ENCODE assay signal across 1 cellular context in the genomic region with DNA sequence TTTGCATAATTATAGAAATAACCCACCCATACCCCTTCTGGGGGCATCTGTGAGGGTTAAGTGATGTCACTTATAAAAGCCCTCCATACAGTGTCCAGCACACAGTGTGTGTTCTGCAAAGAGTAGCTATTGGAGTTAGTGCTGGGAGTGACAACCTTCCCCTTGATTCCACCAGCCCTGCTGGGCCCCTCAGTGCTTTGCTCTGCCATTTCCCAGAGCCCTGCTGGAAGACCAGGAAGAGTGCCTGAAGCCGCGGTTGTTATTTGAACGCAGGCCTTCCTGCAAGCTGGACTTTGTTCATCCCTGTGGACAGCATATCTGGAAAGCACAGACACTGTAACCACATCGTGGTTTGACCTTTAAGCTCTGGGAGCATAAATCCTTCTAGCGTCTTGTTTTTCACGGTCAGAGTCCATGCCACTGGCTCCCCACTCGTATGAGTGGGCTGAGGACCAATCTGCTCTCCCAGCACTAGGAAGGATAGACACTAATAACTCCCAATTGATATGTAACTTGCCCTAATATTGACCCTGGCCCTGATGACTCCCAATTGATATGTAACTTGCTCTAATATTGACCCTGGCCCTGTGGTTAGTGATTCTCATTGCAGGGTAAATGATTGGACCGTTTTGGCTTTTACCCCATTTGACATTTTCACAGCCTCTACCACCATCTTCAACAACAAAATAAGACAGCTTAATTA.
TF ChIP-seq lines count a peak whose summit lies in the region.

No MANE protein-coding gene starts in this region.

TF ChIP-seq in HepG2, 621 proteins besides CTCF, POLR2A, EP300 and RAD21 (continued from another document and continues in another):
- TF ChIP-seq, protein P1, sequence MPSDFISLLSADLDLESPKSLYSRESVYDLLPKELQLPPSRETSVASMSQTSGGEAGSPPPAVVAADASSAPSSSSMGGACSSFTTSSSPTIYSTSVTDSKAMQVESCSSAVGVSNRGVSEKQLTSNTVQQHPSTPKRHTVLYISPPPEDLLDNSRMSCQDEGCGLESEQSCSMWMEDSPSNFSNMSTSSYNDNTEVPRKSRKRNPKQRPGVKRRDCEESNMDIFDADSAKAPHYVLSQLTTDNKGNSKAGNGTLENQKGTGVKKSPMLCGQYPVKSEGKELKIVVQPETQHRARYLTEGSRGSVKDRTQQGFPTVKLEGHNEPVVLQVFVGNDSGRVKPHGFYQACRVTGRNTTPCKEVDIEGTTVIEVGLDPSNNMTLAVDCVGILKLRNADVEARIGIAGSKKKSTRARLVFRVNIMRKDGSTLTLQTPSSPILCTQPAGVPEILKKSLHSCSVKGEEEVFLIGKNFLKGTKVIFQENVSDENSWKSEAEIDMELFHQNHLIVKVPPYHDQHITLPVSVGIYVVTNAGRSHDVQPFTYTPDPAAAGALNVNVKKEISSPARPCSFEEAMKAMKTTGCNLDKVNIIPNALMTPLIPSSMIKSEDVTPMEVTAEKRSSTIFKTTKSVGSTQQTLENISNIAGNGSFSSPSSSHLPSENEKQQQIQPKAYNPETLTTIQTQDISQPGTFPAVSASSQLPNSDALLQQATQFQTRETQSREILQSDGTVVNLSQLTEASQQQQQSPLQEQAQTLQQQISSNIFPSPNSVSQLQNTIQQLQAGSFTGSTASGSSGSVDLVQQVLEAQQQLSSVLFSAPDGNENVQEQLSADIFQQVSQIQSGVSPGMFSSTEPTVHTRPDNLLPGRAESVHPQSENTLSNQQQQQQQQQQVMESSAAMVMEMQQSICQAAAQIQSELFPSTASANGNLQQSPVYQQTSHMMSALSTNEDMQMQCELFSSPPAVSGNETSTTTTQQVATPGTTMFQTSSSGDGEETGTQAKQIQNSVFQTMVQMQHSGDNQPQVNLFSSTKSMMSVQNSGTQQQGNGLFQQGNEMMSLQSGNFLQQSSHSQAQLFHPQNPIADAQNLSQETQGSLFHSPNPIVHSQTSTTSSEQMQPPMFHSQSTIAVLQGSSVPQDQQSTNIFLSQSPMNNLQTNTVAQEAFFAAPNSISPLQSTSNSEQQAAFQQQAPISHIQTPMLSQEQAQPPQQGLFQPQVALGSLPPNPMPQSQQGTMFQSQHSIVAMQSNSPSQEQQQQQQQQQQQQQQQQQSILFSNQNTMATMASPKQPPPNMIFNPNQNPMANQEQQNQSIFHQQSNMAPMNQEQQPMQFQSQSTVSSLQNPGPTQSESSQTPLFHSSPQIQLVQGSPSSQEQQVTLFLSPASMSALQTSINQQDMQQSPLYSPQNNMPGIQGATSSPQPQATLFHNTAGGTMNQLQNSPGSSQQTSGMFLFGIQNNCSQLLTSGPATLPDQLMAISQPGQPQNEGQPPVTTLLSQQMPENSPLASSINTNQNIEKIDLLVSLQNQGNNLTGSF (CRISPR knock-in tag; IDR thresholded peaks at IDR 0.05) = no peak
- TF ChIP-seq NR2C2 (CRISPR knock-in tag; IDR thresholded peaks at IDR 0.05; ENCODE audit: borderline replicate concordance) = peak; percentile 72
- TF ChIP-seq ARNTL (CRISPR knock-in tag; IDR thresholded peaks at IDR 0.05) = peak; percentile 65; the same call in 1 of the 2 replicates
- no peak for TF ChIP-seq NAIF1 (CRISPR knock-in tag; IDR thresholded peaks at IDR 0.05; ENCODE audit: borderline replicate concordance)
- TF ChIP-seq ZNF441 (CRISPR knock-in tag; IDR thresholded peaks at IDR 0.05; ENCODE audit: borderline replicate concordance) = peak; percentile 61; the same call in 1 of the 2 replicates
- no peak for TF ChIP-seq CAMTA2 (CRISPR knock-in tag; IDR thresholded peaks at IDR 0.05; ENCODE audit: borderline replicate concordance)
- TF ChIP-seq, protein P2, sequence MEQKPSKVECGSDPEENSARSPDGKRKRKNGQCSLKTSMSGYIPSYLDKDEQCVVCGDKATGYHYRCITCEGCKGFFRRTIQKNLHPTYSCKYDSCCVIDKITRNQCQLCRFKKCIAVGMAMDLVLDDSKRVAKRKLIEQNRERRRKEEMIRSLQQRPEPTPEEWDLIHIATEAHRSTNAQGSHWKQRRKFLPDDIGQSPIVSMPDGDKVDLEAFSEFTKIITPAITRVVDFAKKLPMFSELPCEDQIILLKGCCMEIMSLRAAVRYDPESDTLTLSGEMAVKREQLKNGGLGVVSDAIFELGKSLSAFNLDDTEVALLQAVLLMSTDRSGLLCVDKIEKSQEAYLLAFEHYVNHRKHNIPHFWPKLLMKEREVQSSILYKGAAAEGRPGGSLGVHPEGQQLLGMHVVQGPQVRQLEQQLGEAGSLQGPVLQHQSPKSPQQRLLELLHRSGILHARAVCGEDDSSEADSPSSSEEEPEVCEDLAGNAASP (CRISPR knock-in tag; IDR thresholded peaks at IDR 0.05; ENCODE audit: borderline replicate concordance) = peak; percentile 68; the same call in 1 of the 2 replicates
- TF ChIP-seq SMAD1 (CRISPR knock-in tag; IDR thresholded peaks at IDR 0.05; ENCODE audit: borderline replicate concordance, low read depth) = no peak
- peak; percentile 85; the same call in 1 of the 2 replicates for TF ChIP-seq ZNF607 (CRISPR knock-in tag; IDR thresholded peaks at IDR 0.05; ENCODE audit: borderline replicate concordance)
- TF ChIP-seq ZBTB7B (CRISPR knock-in tag; IDR thresholded peaks at IDR 0.05) = peak; percentile 77
- peak; percentile 74; the same call in 1 of the 2 replicates for TF ChIP-seq TOPORS (CRISPR knock-in tag; IDR thresholded peaks at IDR 0.05)
- peak; percentile 85; the same call in 1 of the 2 replicates for TF ChIP-seq ZNF772 (CRISPR knock-in tag; IDR thresholded peaks at IDR 0.05)
- TF ChIP-seq ZNF30 (CRISPR knock-in tag; IDR thresholded peaks at IDR 0.05) = no peak
- TF ChIP-seq, protein P3, sequence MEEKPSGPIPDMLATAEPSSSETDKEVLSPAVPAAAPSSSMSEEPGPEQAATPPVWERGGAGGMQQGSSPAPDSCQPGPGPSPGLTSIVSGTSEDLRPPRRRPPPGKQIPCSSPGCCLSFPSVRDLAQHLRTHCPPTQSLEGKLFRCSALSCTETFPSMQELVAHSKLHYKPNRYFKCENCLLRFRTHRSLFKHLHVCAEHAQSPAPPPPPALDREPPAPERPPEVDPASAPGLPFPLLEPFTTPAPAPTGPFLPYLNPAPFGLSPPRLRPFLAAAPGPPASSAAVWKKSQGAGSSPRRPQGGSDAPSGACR (CRISPR knock-in tag; IDR thresholded peaks at IDR 0.05) = peak; percentile 99
- TF ChIP-seq ZNF629 (CRISPR knock-in tag; conservative IDR thresholded peaks at IDR 0.05) = peak; percentile 75
- TF ChIP-seq ZBTB20 (CRISPR knock-in tag; IDR thresholded peaks at IDR 0.05; ENCODE audit: borderline replicate concordance, low read depth) = peak; percentile 32; the same call in 1 of the 2 replicates
- TF ChIP-seq, protein P4, sequence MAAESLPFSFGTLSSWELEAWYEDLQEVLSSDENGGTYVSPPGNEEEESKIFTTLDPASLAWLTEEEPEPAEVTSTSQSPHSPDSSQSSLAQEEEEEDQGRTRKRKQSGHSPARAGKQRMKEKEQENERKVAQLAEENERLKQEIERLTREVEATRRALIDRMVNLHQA (CRISPR knock-in tag; IDR thresholded peaks at IDR 0.05) = no peak
- no peak for TF ChIP-seq ZFP41 (CRISPR knock-in tag; IDR thresholded peaks at IDR 0.05; ENCODE audit: borderline replicate concordance)
- TF ChIP-seq, protein P5, sequence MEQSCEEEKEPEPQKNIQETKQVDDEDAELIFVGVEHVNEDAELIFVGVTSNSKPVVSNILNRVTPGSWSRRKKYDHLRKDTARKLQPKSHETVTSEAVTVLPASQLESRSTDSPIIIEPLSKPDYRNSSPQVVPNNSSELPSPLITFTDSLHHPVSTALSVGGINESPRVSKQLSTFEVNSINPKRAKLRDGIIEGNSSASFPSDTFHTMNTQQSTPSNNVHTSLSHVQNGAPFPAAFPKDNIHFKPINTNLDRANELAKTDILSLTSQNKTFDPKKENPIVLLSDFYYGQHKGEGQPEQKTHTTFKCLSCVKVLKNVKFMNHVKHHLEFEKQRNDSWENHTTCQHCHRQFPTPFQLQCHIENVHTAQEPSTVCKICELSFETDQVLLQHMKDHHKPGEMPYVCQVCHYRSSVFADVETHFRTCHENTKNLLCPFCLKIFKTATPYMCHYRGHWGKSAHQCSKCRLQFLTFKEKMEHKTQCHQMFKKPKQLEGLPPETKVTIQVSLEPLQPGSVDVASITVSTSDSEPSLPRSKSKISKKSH (CRISPR knock-in tag; IDR thresholded peaks at IDR 0.05; ENCODE audit: borderline replicate concordance) = no peak
- peak; percentile 77 for TF ChIP-seq SPEN (CRISPR knock-in tag; IDR thresholded peaks at IDR 0.05; ENCODE audit: low read depth)
- no peak; the same call in 1 of the 2 replicates for TF ChIP-seq ZBTB38 (CRISPR knock-in tag; IDR thresholded peaks at IDR 0.05)
- no peak for TF ChIP-seq ONECUT2 (CRISPR knock-in tag; IDR thresholded peaks at IDR 0.05)
- TF ChIP-seq ZNF451 (CRISPR knock-in tag; IDR thresholded peaks at IDR 0.05) = no peak
- no peak for TF ChIP-seq NONO (IDR thresholded peaks at IDR 0.05)
- TF ChIP-seq NONO (CRISPR knock-in tag; conservative IDR thresholded peaks at IDR 0.05) = peak; percentile 68; the same call in 1 of the 2 replicates
- TF ChIP-seq ZNF7 (CRISPR knock-in tag; IDR thresholded peaks at IDR 0.05) = no peak
- no peak for TF ChIP-seq PTBP1 (IDR thresholded peaks at IDR 0.05; ENCODE audit: low read depth, low read length, poor library complexity, severe bottlenecking)
- no peak for TF ChIP-seq ZNF781 (CRISPR knock-in tag; IDR thresholded peaks at IDR 0.05; ENCODE audit: borderline replicate concordance, not compliant biosample characterization)
- TF ChIP-seq ZNF138 (CRISPR knock-in tag; IDR thresholded peaks at IDR 0.05; ENCODE audit: low read depth) = no peak
- TF ChIP-seq, protein P6, sequence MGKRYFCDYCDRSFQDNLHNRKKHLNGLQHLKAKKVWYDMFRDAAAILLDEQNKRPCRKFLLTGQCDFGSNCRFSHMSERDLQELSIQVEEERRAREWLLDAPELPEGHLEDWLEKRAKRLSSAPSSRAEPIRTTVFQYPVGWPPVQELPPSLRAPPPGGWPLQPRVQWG (CRISPR knock-in tag; IDR thresholded peaks at IDR 0.05; ENCODE audit: borderline replicate concordance, low read depth) = no peak
- peak; percentile 98 for TF ChIP-seq HNF4G (IDR thresholded peaks at IDR 0.05; ENCODE audit: borderline replicate concordance, low read depth, low read length)
- TF ChIP-seq HNF4G (CRISPR knock-in tag; IDR thresholded peaks at IDR 0.05; ENCODE audit: borderline replicate concordance, low read depth) = peak; percentile 100
- TF ChIP-seq, protein P7, sequence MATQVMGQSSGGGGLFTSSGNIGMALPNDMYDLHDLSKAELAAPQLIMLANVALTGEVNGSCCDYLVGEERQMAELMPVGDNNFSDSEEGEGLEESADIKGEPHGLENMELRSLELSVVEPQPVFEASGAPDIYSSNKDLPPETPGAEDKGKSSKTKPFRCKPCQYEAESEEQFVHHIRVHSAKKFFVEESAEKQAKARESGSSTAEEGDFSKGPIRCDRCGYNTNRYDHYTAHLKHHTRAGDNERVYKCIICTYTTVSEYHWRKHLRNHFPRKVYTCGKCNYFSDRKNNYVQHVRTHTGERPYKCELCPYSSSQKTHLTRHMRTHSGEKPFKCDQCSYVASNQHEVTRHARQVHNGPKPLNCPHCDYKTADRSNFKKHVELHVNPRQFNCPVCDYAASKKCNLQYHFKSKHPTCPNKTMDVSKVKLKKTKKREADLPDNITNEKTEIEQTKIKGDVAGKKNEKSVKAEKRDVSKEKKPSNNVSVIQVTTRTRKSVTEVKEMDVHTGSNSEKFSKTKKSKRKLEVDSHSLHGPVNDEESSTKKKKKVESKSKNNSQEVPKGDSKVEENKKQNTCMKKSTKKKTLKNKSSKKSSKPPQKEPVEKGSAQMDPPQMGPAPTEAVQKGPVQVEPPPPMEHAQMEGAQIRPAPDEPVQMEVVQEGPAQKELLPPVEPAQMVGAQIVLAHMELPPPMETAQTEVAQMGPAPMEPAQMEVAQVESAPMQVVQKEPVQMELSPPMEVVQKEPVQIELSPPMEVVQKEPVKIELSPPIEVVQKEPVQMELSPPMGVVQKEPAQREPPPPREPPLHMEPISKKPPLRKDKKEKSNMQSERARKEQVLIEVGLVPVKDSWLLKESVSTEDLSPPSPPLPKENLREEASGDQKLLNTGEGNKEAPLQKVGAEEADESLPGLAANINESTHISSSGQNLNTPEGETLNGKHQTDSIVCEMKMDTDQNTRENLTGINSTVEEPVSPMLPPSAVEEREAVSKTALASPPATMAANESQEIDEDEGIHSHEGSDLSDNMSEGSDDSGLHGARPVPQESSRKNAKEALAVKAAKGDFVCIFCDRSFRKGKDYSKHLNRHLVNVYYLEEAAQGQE (IDR thresholded peaks at IDR 0.05; ENCODE audit: borderline replicate concordance in 1 of 2, low read depth in 1 of 2, low read length in 2 of 2) = peak in 1 of 2 experiments; percentile 54; a peak in 1 of 4 replicates
- no peak for TF ChIP-seq AHR (CRISPR knock-in tag; IDR thresholded peaks at IDR 0.05)
- TF ChIP-seq, protein P8, sequence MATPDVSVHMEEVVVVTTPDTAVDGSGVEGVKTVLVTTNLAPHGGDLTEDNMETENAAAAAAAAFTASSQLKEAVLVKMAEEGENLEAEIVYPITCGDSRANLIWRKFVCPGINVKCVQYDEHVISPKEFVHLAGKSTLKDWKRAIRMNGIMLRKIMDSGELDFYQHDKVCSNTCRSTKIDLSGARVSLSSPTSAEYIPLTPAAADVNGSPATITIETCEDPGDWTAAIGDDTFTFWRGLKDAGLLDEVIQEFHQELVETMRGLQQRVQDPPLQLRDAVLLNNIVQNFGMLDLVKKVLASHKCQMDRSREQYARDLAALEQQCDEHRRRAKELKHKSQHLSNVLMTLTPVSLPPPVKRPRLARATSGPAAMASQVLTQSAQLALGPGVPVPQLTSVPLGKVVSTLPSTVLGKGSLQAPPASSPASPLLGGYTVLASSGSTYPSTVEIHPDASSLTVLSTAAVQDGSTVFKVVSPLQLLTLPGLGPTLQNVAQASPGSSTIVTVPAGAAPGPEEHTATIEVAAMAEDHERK (CRISPR knock-in tag; IDR thresholded peaks at IDR 0.05; ENCODE audit: low read depth) = no peak
- TF ChIP-seq, protein P9, sequence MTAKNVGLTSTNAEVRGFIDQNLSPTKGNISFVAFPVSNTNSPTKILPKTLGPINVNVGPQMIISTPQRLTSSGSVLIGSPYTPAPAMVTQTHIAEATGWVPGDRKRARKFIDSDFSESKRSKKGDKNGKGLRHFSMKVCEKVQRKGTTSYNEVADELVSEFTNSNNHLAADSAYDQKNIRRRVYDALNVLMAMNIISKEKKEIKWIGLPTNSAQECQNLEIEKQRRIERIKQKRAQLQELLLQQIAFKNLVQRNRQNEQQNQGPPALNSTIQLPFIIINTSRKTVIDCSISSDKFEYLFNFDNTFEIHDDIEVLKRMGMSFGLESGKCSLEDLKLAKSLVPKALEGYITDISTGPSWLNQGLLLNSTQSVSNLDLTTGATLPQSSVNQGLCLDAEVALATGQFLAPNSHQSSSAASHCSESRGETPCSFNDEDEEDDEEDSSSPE (CRISPR knock-in tag; IDR thresholded peaks at IDR 0.05) = peak; percentile 56; the same call in 1 of the 2 replicates
- TF ChIP-seq, protein P10, sequence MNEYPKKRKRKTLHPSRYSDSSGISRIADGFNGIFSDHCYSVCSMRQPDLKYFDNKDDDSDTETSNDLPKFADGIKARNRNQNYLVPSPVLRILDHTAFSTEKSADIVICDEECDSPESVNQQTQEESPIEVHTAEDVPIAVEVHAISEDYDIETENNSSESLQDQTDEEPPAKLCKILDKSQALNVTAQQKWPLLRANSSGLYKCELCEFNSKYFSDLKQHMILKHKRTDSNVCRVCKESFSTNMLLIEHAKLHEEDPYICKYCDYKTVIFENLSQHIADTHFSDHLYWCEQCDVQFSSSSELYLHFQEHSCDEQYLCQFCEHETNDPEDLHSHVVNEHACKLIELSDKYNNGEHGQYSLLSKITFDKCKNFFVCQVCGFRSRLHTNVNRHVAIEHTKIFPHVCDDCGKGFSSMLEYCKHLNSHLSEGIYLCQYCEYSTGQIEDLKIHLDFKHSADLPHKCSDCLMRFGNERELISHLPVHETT (CRISPR knock-in tag; conservative IDR thresholded peaks at IDR 0.05) = no peak
- no peak; the same call in 1 of the 2 replicates for TF ChIP-seq GLI4 (CRISPR knock-in tag; IDR thresholded peaks at IDR 0.05; ENCODE audit: borderline replicate concordance)
- TF ChIP-seq ZNF234 (CRISPR knock-in tag; conservative IDR thresholded peaks at IDR 0.05) = no peak
- peak; percentile 70 for TF ChIP-seq SAP130 (CRISPR knock-in tag; IDR thresholded peaks at IDR 0.05; ENCODE audit: low read depth)
